21 cellular contexts compared by ENCODE assay signal in genomic region chr13:70483599-70484276, GRCh38.
DNase-seq lines count a peak whose midpoint lies in the region; ATAC-seq, FAIRE-seq and TF ChIP-seq lines count a peak whose summit lies in the region.
"Had no signal": no experiment of that assay in that cellular context is flagged by ENCODE, and none has a peak within 500 bp of the region (broad histone marks: within the 10 kb centered on the region; RNA-seq: fewer than 3 reads in every experiment).

No MANE protein-coding gene starts in this region.

- no peaks in the 10 kb centered on the region for H3K4me1 Mint-ChIP-seq in WTC11
- H3K4me1 Mint-ChIP-seq: CD4-positive, alpha-beta memory T cell had no signal

- no peak overlapping the region for H2AK5ac ChIP-seq in IMR-90 (ENCODE audit: low read depth, low read length)

- dilution Hi-C loops in IMR-90 (cut with HindIII; ENCODE audit: low sequenced_read_pairs, unreplicated experiment), result no loop called here

- H2BK120ac ChIP-seq in IMR-90 (ENCODE audit: low read depth, low read length), result no peak overlapping the region

- no peak overlapping the region for H3K27ac Mint-ChIP-seq in WTC11
- H3K27ac Mint-ChIP-seq: CD4-positive, alpha-beta memory T cell had no signal

- CTCF ChIA-PET in IMR-90 (lab: Yijun Ruan, JAX) (no interaction called here), WTC11 (lab: Charles Lee) (no interaction called here)

- H4K5ac ChIP-seq in IMR-90 (ENCODE audit: low read depth, low read length), result no peak overlapping the region

- no peaks in the 10 kb centered on the region for H3K79me1 ChIP-seq in IMR-90 (ENCODE audit: low read depth in 1 of 2, low read length in 2 of 2)

- H3K9me3 ChIP-seq in IMR-90 (ENCODE audit: control insufficient read depth, insufficient read depth, low read length) (no peaks in the 10 kb centered on the region), pancreas (no peaks in the 10 kb centered on the region)

- BruUV-seq in IMR-90 (replicated peaks; lab: Mats Ljungman, UMichigan), result no TSS peak

- H3K27ac ChIP-seq in IMR-90 (ENCODE audit: insufficient read depth, low read length) (no peak overlapping the region), pancreas (no peak overlapping the region)
- H3K27ac ChIP-seq: GM23248 had no signal

- H4K91ac ChIP-seq in IMR-90 (ENCODE audit: insufficient read depth, low read depth, low read length), result no peak overlapping the region

- in situ Hi-C loops in IMR-90 (cut with MboI; ENCODE audit: low sequenced_read_pairs), result no loop called here

- H2AK9ac ChIP-seq in IMR-90 (replicated peaks; ENCODE audit: low read depth, low read length, poor library complexity), result no peak overlapping the region

- ATAC-seq in IMR-90 (ENCODE audit: low read depth), result no peak
- no peak for ATAC-seq in WTC11
- ATAC-seq in pancreas, result no peak
- ATAC-seq in HG03565 (IDR thresholded peaks at IDR 0.05; ENCODE audit: unreplicated experiment), result no peak
- ATAC-seq: GM12878 had no signal

- TF ChIP-seq CTCF in IMR-90 (conservative IDR thresholded peaks at IDR 0.05; ENCODE audit: low read depth, low read length) (no peak), WTC11 (IDR thresholded peaks at IDR 0.05) (no peak), pancreas (IDR thresholded peaks at IDR 0.05) (no peak)

- no peak overlapping the region for H3K18ac ChIP-seq in IMR-90 (ENCODE audit: low read depth, low read length)

- H2BK5ac ChIP-seq in IMR-90 (ENCODE audit: low read depth, low read length, poor library complexity, severe bottlenecking), result no peak overlapping the region

- H3K9ac ChIP-seq in IMR-90 (ENCODE audit: low read depth, low read length), result no peak overlapping the region
- H3K9ac ChIP-seq: GM23248 had no signal

- H3K4ac ChIP-seq in IMR-90 (ENCODE audit: low read depth, low read length), result no peak overlapping the region

- H3K36me3 ChIP-seq in IMR-90 (ENCODE audit: control insufficient read depth, insufficient read depth, low read length) (no peaks in the 10 kb centered on the region), pancreas (no peaks in the 10 kb centered on the region)

- H3K4me2 ChIP-seq in IMR-90 (ENCODE audit: low read depth, low read length), result no peak overlapping the region

- no peaks in the 10 kb centered on the region for H3K36me3 Mint-ChIP-seq in WTC11
- H3K36me3 Mint-ChIP-seq: CD4-positive, alpha-beta memory T cell had no signal

- no peak for DNase-seq in IMR-90
- no peak for DNase-seq in WTC11 (ENCODE audit: low spot score)
- DNase-seq in pancreas, result no peak
- DNase-seq in dermis blood vessel endothelial cell, result no peak
- DNase-seq in DMS79 treated with DMSO at 0.1 percent for 48 hours (lab: John Stamatoyannopoulos, UW), result no peak
- DNase-seq: 8988T; C1 segment of cervical spinal cord; Calu3; CD4-positive, alpha-beta memory T cell; COR-L47; DMS53; DND-41; GDM1; GM23248; H7; HCEC 1CT had no signal

- peaks cover 5% of the 10 kb centered on the region; the same call in 1 of the 2 replicates for H3K9me3 Mint-ChIP-seq in WTC11

- H3K4me1 ChIP-seq in IMR-90 (ENCODE audit: control insufficient read depth, insufficient read depth, low read length) (no peaks in the 10 kb centered on the region), pancreas (no peaks in the 10 kb centered on the region)

- no peak for TF ChIP-seq POLR2A in IMR-90 (IDR thresholded peaks at IDR 0.05; ENCODE audit: low read depth, low read length)

- no peak overlapping the region for H2AFZ ChIP-seq in IMR-90 (replicated peaks; ENCODE audit: low read length, poor library complexity)
- H2AFZ ChIP-seq: GM23248 had no signal

- no peaks in the 10 kb centered on the region for H3K9me1 ChIP-seq in IMR-90 (ENCODE audit: insufficient read depth, low read length)

- no peak overlapping the region for H3K14ac ChIP-seq in IMR-90 (replicated peaks; ENCODE audit: low read depth, low read length)

- H4K8ac ChIP-seq in IMR-90 (ENCODE audit: low read depth in 2 of 2, low read length in 2 of 2), result no peak overlapping the region

- no peak overlapping the region for H3K4me3 Mint-ChIP-seq in WTC11
- H3K4me3 Mint-ChIP-seq: CD4-positive, alpha-beta memory T cell had no signal

- H3K27me3 Mint-ChIP-seq in WTC11 (ENCODE audit: low read depth), result no peaks in the 10 kb centered on the region
- H3K27me3 Mint-ChIP-seq: CD4-positive, alpha-beta memory T cell had no signal

- FAIRE-seq in A204.1 (lab: Jason Lieb, UNC) (peak; percentile 87), pancreas (lab: Jason Lieb, UNC) (peak; percentile 39)
- FAIRE-seq: GM12878, GM18507, H1 had no signal

- POLR2A ChIA-PET in IMR-90 (lab: Charles Lee; ENCODE audit: unreplicated experiment), result no interaction called here
- POLR2A ChIA-PET in WTC11 (lab: Charles Lee), result no interaction called here

- H3K56ac ChIP-seq in IMR-90 (ENCODE audit: extremely low read depth, insufficient read depth, low read length), result no peak overlapping the region

- no CpG with 5 or more reads among the region's 1 CpG for WGBS in IMR-90 (ENCODE audit: extremely low coverage in 2 of 2, insufficient read length in 1 of 2), 2 experiments
- WGBS in pancreas, 2 donors, result 94 to 98% methylated on average over 1 of the region's 1 CpG

- H3K4me3 ChIP-seq in IMR-90 (ENCODE audit: insufficient read depth, low read depth, low read length) (no peak overlapping the region), pancreas (no peak overlapping the region)
- H3K4me3 ChIP-seq: GM12878, GM23248 had no signal

- TF ChIP-seq RAD21 in IMR-90 (IDR thresholded peaks at IDR 0.05; ENCODE audit: low read length), result no peak

- no peaks in the 10 kb centered on the region for H4K20me1 ChIP-seq in IMR-90 (ENCODE audit: insufficient read depth, low read length)

- H2BK20ac ChIP-seq in IMR-90 (ENCODE audit: low read depth, low read length), result no peak overlapping the region

- H2BK15ac ChIP-seq in IMR-90 (ENCODE audit: low read depth, low read length), result no peak overlapping the region

- H3K27me3 ChIP-seq in IMR-90 (ENCODE audit: control insufficient read depth, insufficient read depth, low read length) (no peaks in the 10 kb centered on the region), pancreas (no peaks in the 10 kb centered on the region)

- intact Hi-C loops in IMR-90 (cut with micrococcal nuclease), result no loop called here
- intact Hi-C loops in pancreas (cut with DNase I), result no loop called here

- H3K23ac ChIP-seq in IMR-90 (ENCODE audit: low read depth, low read length), result no peak overlapping the region

TF ChIP-seq in IMR-90, 13 proteins besides CTCF, POLR2A, EP300 and RAD21:
- no peak for TF ChIP-seq MAZ (IDR thresholded peaks at IDR 0.05; ENCODE audit: borderline replicate concordance, low read depth, low read length)
- peak; percentile 59 for TF ChIP-seq CEBPB (IDR thresholded peaks at IDR 0.05; ENCODE audit: low read depth, low read length)

TF ChIP-seq in WTC11, 78 proteins besides CTCF, POLR2A, EP300 and RAD21:
- TF ChIP-seq HMGA2 (CRISPR knock-in tag; IDR thresholded peaks at IDR 0.05) (peak; percentile 92), ZNF423 (CRISPR knock-in tag; IDR thresholded peaks at IDR 0.05) (no peak)
